24 cellular contexts compared by ENCODE assay signal in the genomic region with DNA sequence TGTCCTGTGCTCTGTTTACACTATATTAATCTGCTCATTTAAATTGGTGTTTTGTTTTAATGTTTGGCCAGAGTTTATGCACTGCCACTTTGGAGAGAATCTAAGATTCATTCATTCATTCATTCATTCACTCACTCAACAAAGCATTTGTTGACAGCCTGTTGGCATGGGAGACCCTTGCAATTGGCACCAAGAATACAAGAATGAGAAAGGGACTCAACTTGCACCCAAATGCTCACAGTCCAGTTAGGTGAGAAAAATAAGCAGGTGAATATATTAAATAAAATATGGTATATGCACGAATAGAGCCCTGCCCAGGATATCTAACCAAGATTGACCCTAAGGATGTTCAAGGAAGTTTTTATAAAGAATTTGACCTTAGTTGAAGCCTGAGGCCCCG.
A peak's percentile ranks its signal among the peaks of the same experiment; 100 is the strongest.
DNase-seq lines count a peak whose midpoint lies in the region; ATAC-seq and TF ChIP-seq lines count a peak whose summit lies in the region.
"Had no signal": no experiment of that assay in that cellular context is flagged by ENCODE, and none has a peak within 500 bp of the region (broad histone marks: within the 10 kb centered on the region; RNA-seq: fewer than 3 reads in every experiment).

No MANE protein-coding gene starts in this region.

- H3K4me3 ChIP-seq in CD4-positive, CD25-positive, alpha-beta regulatory T cell (ENCODE audit: low read depth, low read length) = no peak overlapping the region
- H3K4me3 ChIP-seq in ascending aorta = no peak overlapping the region
- H3K4me3 ChIP-seq in neutrophil (ENCODE audit: low read depth in 1 of 2, low read length in 1 of 2) = no peak overlapping the region
- H3K4me3 ChIP-seq: esophagus squamous epithelium, SJSA1 had no signal

- H3K4me1 ChIP-seq in CD4-positive, CD25-positive, alpha-beta regulatory T cell (ENCODE audit: control insufficient read depth, insufficient read depth, low read length, poor library complexity, severe bottlenecking) = peaks cover 33% of the 10 kb centered on the region
- peaks cover 31 to 79% of the 10 kb centered on the region in 2 donors for H3K4me1 ChIP-seq in ascending aorta
- peaks cover 27 to 32% of the 10 kb centered on the region in 2 experiments for H3K4me1 ChIP-seq in neutrophil (ENCODE audit: control insufficient read depth in 1 of 2, insufficient read depth in 1 of 2, low read depth in 1 of 2, low read length in 1 of 2)

- no peaks in the 10 kb centered on the region for H3K9me3 ChIP-seq in CD4-positive, CD25-positive, alpha-beta regulatory T cell (ENCODE audit: control insufficient read depth in 2 of 2, low read length in 2 of 2)
- H3K9me3 ChIP-seq in ascending aorta = no peaks in the 10 kb centered on the region
- H3K9me3 ChIP-seq in neutrophil = no peaks in the 10 kb centered on the region
- H3K9me3 ChIP-seq: Caco-2, esophagus squamous epithelium, SJSA1 had no signal

- TF ChIP-seq CTCF in ascending aorta (IDR thresholded peaks at IDR 0.05) (no peak), neutrophil (IDR thresholded peaks at IDR 0.05) (no peak)

- peak overlapping the region; percentile 6 for H3K27ac Mint-ChIP-seq in activated CD4-positive, alpha-beta T cell treated with anti-CD3 and anti-CD28 coated beads, Interleukin-2, amount 10 ng/mL, durations not matched to agents 24 days and 14 days
- peak overlapping the region in 2 of 3 donors; percentile 54 to 86 for H3K27ac Mint-ChIP-seq in CD4-positive, CD25-positive, alpha-beta regulatory T cell
- H3K27ac Mint-ChIP-seq: endodermal cell, nephron progenitor cell had no signal

- no peak for ATAC-seq in CD4-positive, CD25-positive, alpha-beta regulatory T cell (ENCODE audit: low read depth in 2 of 2)
- no peak for ATAC-seq in GM21576 (IDR thresholded peaks at IDR 0.05; ENCODE audit: unreplicated experiment)
- ATAC-seq: right cardiac atrium; stimulated activated naive B cell treated with anti-CD40 and anti-IgM and Interleukin-4, amounts not matched to agents 10 μg/mL and 1 μg/mL and 100 μg/mL, for 72 hours had no signal

- intact Hi-C loops in activated CD4-positive, alpha-beta T cell treated with anti-CD3 and anti-CD28 coated beads, Interleukin-2, amount 10 ng/mL, durations not matched to agents 24 days and 14 days (cut with micrococcal nuclease) = no loop called here
- intact Hi-C loops in ascending aorta (cut with DNase I) = no loop called here

- H3K27ac ChIP-seq in CD4-positive, CD25-positive, alpha-beta regulatory T cell (ENCODE audit: insufficient read depth, low read length, poor library complexity, severe bottlenecking) = no peak overlapping the region
- peak overlapping the region; percentile 51 to 76 for H3K27ac ChIP-seq in ascending aorta
- H3K27ac ChIP-seq in neutrophil = peak overlapping the region; percentile 17
- H3K27ac ChIP-seq: SJSA1 had no signal

- peaks cover 69% of the 10 kb centered on the region for H3K4me1 Mint-ChIP-seq in activated CD4-positive, alpha-beta T cell treated with anti-CD3 and anti-CD28 coated beads, Interleukin-2, amount 10 ng/mL, durations not matched to agents 24 days and 14 days
- H3K4me1 Mint-ChIP-seq in CD4-positive, CD25-positive, alpha-beta regulatory T cell = peaks cover 16 to 90% (median 49%) of the 10 kb centered on the region in 4 donors

- H3K36me3 Mint-ChIP-seq in activated CD4-positive, alpha-beta T cell treated with anti-CD3 and anti-CD28 coated beads, Interleukin-2, amount 10 ng/mL, durations not matched to agents 24 days and 14 days (ENCODE audit: low read depth) = peaks cover 70% of the 10 kb centered on the region
- H3K36me3 Mint-ChIP-seq in CD4-positive, CD25-positive, alpha-beta regulatory T cell = peaks cover 56% of the 10 kb centered on the region

- H3K27me3 ChIP-seq in CD4-positive, CD25-positive, alpha-beta regulatory T cell (ENCODE audit: control insufficient read depth, insufficient read depth, low read length) = no peaks in the 10 kb centered on the region
- no peaks in the 10 kb centered on the region for H3K27me3 ChIP-seq in ascending aorta
- H3K27me3 ChIP-seq in neutrophil = no peaks in the 10 kb centered on the region
- H3K27me3 ChIP-seq: esophagus squamous epithelium, SJSA1 had no signal

- H3K9me3 Mint-ChIP-seq in activated CD4-positive, alpha-beta T cell treated with anti-CD3 and anti-CD28 coated beads, Interleukin-2, amount 10 ng/mL, durations not matched to agents 24 days and 14 days = peaks cover 8% of the 10 kb centered on the region
- no peaks in the 10 kb centered on the region for H3K9me3 Mint-ChIP-seq in CD4-positive, CD25-positive, alpha-beta regulatory T cell
- H3K9me3 Mint-ChIP-seq: endodermal cell; nephron progenitor cell; stimulated activated naive B cell treated with anti-CD40 and anti-IgM and Interleukin-4, amounts not matched to agents 10 μg/mL and 1 μg/mL and 100 μg/mL, for 72 hours had no signal

- H3K4me3 Mint-ChIP-seq in activated CD4-positive, alpha-beta T cell treated with anti-CD3 and anti-CD28 coated beads, Interleukin-2, amount 10 ng/mL, durations not matched to agents 24 days and 14 days = no peak overlapping the region
- no peak overlapping the region for H3K4me3 Mint-ChIP-seq in CD4-positive, CD25-positive, alpha-beta regulatory T cell
- H3K4me3 Mint-ChIP-seq: endodermal cell; nephron progenitor cell; stimulated activated naive B cell treated with anti-CD40 and anti-IgM and Interleukin-4, amounts not matched to agents 10 μg/mL and 1 μg/mL and 100 μg/mL, for 72 hours had no signal

- H3K27me3 Mint-ChIP-seq in activated CD4-positive, alpha-beta T cell treated with anti-CD3 and anti-CD28 coated beads, Interleukin-2, amount 10 ng/mL, durations not matched to agents 24 days and 14 days = no peaks in the 10 kb centered on the region
- peaks cover 4% of the 10 kb centered on the region for H3K27me3 Mint-ChIP-seq in CD4-positive, CD25-positive, alpha-beta regulatory T cell
- H3K27me3 Mint-ChIP-seq: stimulated activated naive B cell treated with anti-CD40 and anti-IgM and Interleukin-4, amounts not matched to agents 10 μg/mL and 1 μg/mL and 100 μg/mL, for 72 hours had no signal

- no peak for DNase-seq in activated CD4-positive, alpha-beta T cell treated with anti-CD3 and anti-CD28 coated beads, Interleukin-2, amount 10 ng/mL, durations not matched to agents 24 days and 14 days
- no peak for DNase-seq in activated CD4-positive, alpha-beta T cell treated with anti-CD3 and anti-CD28 coated beads, Interleukin-2, amount 50 U/mL, for 48 hours
- DNase-seq in CD4-positive, CD25-positive, alpha-beta regulatory T cell = no peak
- DNase-seq in ascending aorta (ENCODE audit: low spot score in 2 of 2) (no peak), cerebellar cortex (ENCODE audit: low spot score) (no peak), A172 (ENCODE audit: low spot score) (no peak)
- DNase-seq: 8988T; activated effector memory CD4-positive, alpha-beta T cell treated with Interleukin-2 at 50 U/mL for 16 hours; AML-193; Caco-2; cortex of kidney; DND-41; endodermal cell; esophagus squamous epithelium; H7; NCI-H69; nephron progenitor cell; right cardiac atrium; stimulated activated CD4-positive, alpha-beta T cell treated with anti-CD3 and anti-CD28 coated beads, Interleukin-4, amount 100 ng/mL, for 1 hour; stimulated activated naive B cell treated with anti-CD40 and anti-IgM and Interleukin-4, amounts not matched to agents 10 μg/mL and 1 μg/mL and 100 μg/mL, for 72 hours; trophoblast cell had no signal

- peaks cover 55% of the 10 kb centered on the region for H3K36me3 ChIP-seq in CD4-positive, CD25-positive, alpha-beta regulatory T cell (ENCODE audit: control insufficient read depth, insufficient read depth, low read length)
- H3K36me3 ChIP-seq in ascending aorta (peaks cover 15 to 44% of the 10 kb centered on the region in 2 donors), neutrophil (peaks cover 96% of the 10 kb centered on the region)
